ENCODE assay signal across 7 cellular contexts in genomic region chr10:90837486-90837885, GRCh38. TPM values are rescaled to one million over a fixed set of nuclear protein-coding genes. Genes with fewer than 3 reads are reported as not detected.
"Had no signal": no experiment of that assay in that cellular context is flagged by ENCODE, and none has a peak within 500 bp of the region (broad histone marks: within the 10 kb centered on the region; RNA-seq: fewer than 3 reads in every experiment).

No MANE protein-coding gene starts in this region.

- H3K4me3 ChIP-seq: GM23338 had no signal

- DNase-seq: H9, HCEC 1CT had no signal

- H2AFZ ChIP-seq: GM23338 had no signal

- H3K4me2 ChIP-seq: GM23338 had no signal

- FAIRE-seq: H1, H54, HepG2 had no signal

- ATAC-seq: GM23338, HepG2 had no signal

RNA-seq across cellular contexts. Expression of gene HTR7, which starts 20.4 kb away (rescaled TPM):
- polyA plus RNA-seq: HepG2, IgD-negative memory B cell had no signal
